In the genomic region with DNA sequence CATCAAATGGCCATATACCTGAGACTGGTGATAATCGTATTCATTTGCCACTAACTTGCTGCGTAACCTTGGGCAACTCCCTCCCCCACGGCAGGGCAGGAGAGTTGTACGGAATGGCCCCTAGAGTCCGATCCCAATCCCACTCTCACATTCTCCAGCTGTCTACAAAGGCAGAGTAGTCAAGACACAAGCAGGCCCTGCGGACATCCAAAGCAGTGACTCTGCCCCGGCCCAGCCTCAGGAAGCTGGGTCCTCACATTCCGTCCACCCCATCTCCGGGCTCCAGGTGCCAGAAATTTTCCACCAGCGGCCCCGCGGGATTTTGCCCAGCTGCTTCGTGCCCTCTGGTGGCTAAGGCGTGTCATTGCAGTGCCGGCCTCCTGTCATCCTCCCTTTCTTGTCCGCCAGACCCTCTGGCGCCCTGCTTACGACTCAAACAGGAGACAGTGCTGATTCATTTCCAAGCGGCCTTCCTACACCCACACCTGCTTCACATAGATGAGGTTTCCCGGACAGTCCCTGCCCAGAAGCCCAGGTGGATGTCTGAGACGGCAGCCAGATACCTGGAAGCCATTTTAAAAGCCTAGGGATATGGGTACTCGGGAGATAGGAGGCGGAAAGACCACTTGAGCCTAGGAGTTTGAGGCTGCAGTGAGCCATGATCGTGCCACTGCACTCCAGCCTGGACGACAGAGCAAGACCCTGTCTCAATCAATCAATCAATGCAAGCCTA, we compare ENCODE assay signal across 1 cellular context.
TF ChIP-seq lines count a peak whose summit lies in the region.

No MANE protein-coding gene starts in this region.

TF ChIP-seq in HEK293, 187 proteins besides CTCF, POLR2A, EP300 and RAD21 (continued from another document and continues in another):
- TF ChIP-seq ZNF600 (tag by site-specific recombination; IDR thresholded peaks at IDR 0.05) (peak; percentile 95), ZNF664 (tag by site-specific recombination; IDR thresholded peaks at IDR 0.05) (no peak), PATZ1 (tag by site-specific recombination; IDR thresholded peaks at IDR 0.05) (peak; percentile 60), ZNF2 (tag by site-specific recombination; IDR thresholded peaks at IDR 0.05) (peak; percentile 86), OVOL3 (tag by site-specific recombination; IDR thresholded peaks at IDR 0.05) (no peak), GLIS1 (tag by site-specific recombination; IDR thresholded peaks at IDR 0.05) (peak; percentile 21; the same call in 1 of the 2 replicates), ZNF501 (tag by site-specific recombination; IDR thresholded peaks at IDR 0.05) (peak; percentile 45; the same call in 1 of the 2 replicates), ZBTB11 (tag by site-specific recombination; conservative IDR thresholded peaks at IDR 0.05; ENCODE audit: low read depth) (peak; percentile 62), ZNF114 (tag by site-specific recombination; IDR thresholded peaks at IDR 0.05) (no peak), TRIM28 (IDR thresholded peaks at IDR 0.05; ENCODE audit: borderline replicate concordance, low read length) (peak; percentile 85), PBX3 (CRISPR knock-in tag; IDR thresholded peaks at IDR 0.05) (no peak; the same call in 1 of the 2 replicates), ZNF391 (tag by site-specific recombination; IDR thresholded peaks at IDR 0.05; ENCODE audit: borderline replicate concordance, low read depth) (0 out of 2 replicates have a peak, but pooled peaks have one; percentile 71), OSR2 (tag by site-specific recombination; IDR thresholded peaks at IDR 0.05) (no peak), ZNF274 (IDR thresholded peaks at IDR 0.05; ENCODE audit: low read length) (no peak), ZNF274 (tag by site-specific recombination; IDR thresholded peaks at IDR 0.05; ENCODE audit: borderline replicate concordance) (no peak), ZBTB48 (tag by site-specific recombination; IDR thresholded peaks at IDR 0.05) (peak; percentile 12; the same call in 1 of the 2 replicates), ZNF571 (tag by site-specific recombination; IDR thresholded peaks at IDR 0.05) (no peak), ZNF645 (tag by site-specific recombination; IDR thresholded peaks at IDR 0.05) (no peak), INSM2 (tag by site-specific recombination; IDR thresholded peaks at IDR 0.05) (0 out of 2 replicates have a peak, but pooled peaks have one; percentile 13), ZNF549 (tag by site-specific recombination; IDR thresholded peaks at IDR 0.05) (no peak), ZNF843 (tag by site-specific recombination; IDR thresholded peaks at IDR 0.05) (no peak), SALL2 (tag by site-specific recombination; IDR thresholded peaks at IDR 0.05; ENCODE audit: borderline replicate concordance) (no peak), WT1 (tag by site-specific recombination; IDR thresholded peaks at IDR 0.05) (peak; percentile 42; the same call in 1 of the 2 replicates), ZNF558 (tag by site-specific recombination; IDR thresholded peaks at IDR 0.05) (0 out of 2 replicates have a peak, but pooled peaks have one; percentile 20), HOXA7 (CRISPR knock-in tag; IDR thresholded peaks at IDR 0.05; ENCODE audit: borderline replicate concordance) (no peak), GLI2 (tag by site-specific recombination; IDR thresholded peaks at IDR 0.05; ENCODE audit: borderline replicate concordance, low read depth) (no peak), KLF8 (tag by site-specific recombination; IDR thresholded peaks at IDR 0.05) (peak; percentile 67; the same call in 1 of the 2 replicates), ZNF366 (tag by site-specific recombination; conservative IDR thresholded peaks at IDR 0.05) (peak; percentile 88), SP7 (tag by site-specific recombination; IDR thresholded peaks at IDR 0.05) (peak; percentile 47), ZNF629 (tag by site-specific recombination; IDR thresholded peaks at IDR 0.05) (peak; percentile 28), ZNF654 (tag by site-specific recombination; IDR thresholded peaks at IDR 0.05; ENCODE audit: low read depth) (peak; percentile 90), BCL11B (tag by site-specific recombination; IDR thresholded peaks at IDR 0.05; ENCODE audit: low read depth) (0 out of 2 replicates have a peak, but pooled peaks have one; percentile 31), ZBTB17 (tag by site-specific recombination; IDR thresholded peaks at IDR 0.05) (peak; percentile 65), ZNF76 (tag by site-specific recombination; IDR thresholded peaks at IDR 0.05; ENCODE audit: borderline replicate concordance, low read depth) (peak; percentile 41; the same call in 1 of the 2 replicates), ZNF335 (tag by site-specific recombination; conservative IDR thresholded peaks at IDR 0.05) (peak; percentile 81)
- TF ChIP-seq, protein P1, sequence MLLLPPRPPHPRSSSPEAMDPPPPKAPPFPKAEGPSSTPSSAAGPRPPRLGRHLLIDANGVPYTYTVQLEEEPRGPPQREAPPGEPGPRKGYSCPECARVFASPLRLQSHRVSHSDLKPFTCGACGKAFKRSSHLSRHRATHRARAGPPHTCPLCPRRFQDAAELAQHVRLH (tag by site-specific recombination; IDR thresholded peaks at IDR 0.05) = no peak
- TF ChIP-seq, protein P2, sequence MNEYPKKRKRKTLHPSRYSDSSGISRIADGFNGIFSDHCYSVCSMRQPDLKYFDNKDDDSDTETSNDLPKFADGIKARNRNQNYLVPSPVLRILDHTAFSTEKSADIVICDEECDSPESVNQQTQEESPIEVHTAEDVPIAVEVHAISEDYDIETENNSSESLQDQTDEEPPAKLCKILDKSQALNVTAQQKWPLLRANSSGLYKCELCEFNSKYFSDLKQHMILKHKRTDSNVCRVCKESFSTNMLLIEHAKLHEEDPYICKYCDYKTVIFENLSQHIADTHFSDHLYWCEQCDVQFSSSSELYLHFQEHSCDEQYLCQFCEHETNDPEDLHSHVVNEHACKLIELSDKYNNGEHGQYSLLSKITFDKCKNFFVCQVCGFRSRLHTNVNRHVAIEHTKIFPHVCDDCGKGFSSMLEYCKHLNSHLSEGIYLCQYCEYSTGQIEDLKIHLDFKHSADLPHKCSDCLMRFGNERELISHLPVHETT (tag by site-specific recombination; IDR thresholded peaks at IDR 0.05) = no peak
- TF ChIP-seq, protein P3, sequence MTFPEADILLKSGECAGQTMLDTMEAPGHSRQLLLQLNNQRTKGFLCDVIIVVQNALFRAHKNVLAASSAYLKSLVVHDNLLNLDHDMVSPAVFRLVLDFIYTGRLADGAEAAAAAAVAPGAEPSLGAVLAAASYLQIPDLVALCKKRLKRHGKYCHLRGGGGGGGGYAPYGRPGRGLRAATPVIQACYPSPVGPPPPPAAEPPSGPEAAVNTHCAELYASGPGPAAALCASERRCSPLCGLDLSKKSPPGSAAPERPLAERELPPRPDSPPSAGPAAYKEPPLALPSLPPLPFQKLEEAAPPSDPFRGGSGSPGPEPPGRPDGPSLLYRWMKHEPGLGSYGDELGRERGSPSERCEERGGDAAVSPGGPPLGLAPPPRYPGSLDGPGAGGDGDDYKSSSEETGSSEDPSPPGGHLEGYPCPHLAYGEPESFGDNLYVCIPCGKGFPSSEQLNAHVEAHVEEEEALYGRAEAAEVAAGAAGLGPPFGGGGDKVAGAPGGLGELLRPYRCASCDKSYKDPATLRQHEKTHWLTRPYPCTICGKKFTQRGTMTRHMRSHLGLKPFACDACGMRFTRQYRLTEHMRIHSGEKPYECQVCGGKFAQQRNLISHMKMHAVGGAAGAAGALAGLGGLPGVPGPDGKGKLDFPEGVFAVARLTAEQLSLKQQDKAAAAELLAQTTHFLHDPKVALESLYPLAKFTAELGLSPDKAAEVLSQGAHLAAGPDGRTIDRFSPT (tag by site-specific recombination; IDR thresholded peaks at IDR 0.05) = 0 out of 2 replicates have a peak, but pooled peaks have one; percentile 53
- TF ChIP-seq, protein P4, sequence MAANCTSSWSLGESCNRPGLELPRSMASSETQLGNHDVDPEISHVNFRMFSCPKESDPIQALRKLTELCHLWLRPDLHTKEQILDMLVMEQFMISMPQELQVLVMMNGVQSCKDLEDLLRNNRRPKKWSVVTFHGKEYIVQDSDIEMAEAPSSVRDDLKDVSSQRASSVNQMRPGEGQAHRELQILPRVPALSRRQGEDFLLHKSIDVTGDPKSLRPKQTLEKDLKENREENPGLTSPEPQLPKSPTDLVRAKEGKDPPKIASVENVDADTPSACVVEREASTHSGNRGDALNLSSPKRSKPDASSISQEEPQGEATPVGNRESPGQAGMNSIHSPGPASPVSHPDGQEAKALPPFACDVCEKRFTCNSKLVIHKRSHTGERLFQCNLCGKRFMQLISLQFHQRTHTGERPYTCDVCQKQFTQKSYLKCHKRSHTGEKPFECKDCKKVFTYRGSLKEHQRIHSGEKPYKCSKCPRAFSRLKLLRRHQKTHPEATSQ (tag by site-specific recombination; IDR thresholded peaks at IDR 0.05) = no peak
